Comparison of ENCODE assay signal across 33 cellular contexts in genomic region chr14:32015166-32015565, GRCh38.
"Had no signal": no experiment of that assay in that cellular context is flagged by ENCODE, and none has a peak within 500 bp of the region (broad histone marks: within the 10 kb centered on the region; RNA-seq: fewer than 3 reads in every experiment).

No MANE protein-coding gene starts in this region.

- H3K4me1 ChIP-seq: body of pancreas, breast epithelium had no signal

- H3K9me3 ChIP-seq: adrenal gland, body of pancreas, breast epithelium had no signal

- ATAC-seq: activated CD8-positive, alpha-beta T cell treated with anti-CD3 and anti-CD28 coated beads for 36 hours; activated naive CD4-positive, alpha-beta T cell treated with anti-CD3 and anti-CD28 coated beads, Interleukin-2, amount 50 U/mL, for 72 hours; activated T-cell treated with anti-CD3 and anti-CD28 coated beads, Interleukin-2, amount 50 U/mL, for 4 hours; activated T-cell treated with anti-CD3 and anti-CD28 coated beads, Interleukin-2, amount 50 U/mL, for 72 hours; activated T-helper 17 cell treated with anti-CD3 and anti-CD28 coated beads, Interleukin-2, amount 50 U/mL, for 72 hours; body of pancreas had no signal

- H3K4me3 ChIP-seq: adrenal gland, body of pancreas, breast epithelium had no signal

- H3K27me3 ChIP-seq: adrenal gland, body of pancreas, brain microvascular endothelial cell, breast epithelium had no signal

- DNase-seq: activated B cell treated with CpG ODN at 0.5 μM for 24 hours; activated CD4-positive, alpha-beta memory T cell treated with anti-CD3 and anti-CD28 coated beads for 36 hours; activated CD4-positive, alpha-beta T cell treated with anti-CD3 and anti-CD28 coated beads for 4 hours; activated CD4-positive, alpha-beta T cell treated with anti-CD3 and anti-CD28 coated beads, Interleukin-2, amount 10 ng/mL, durations not matched to agents 24 days and 14 days; activated CD4-positive, alpha-beta T cell treated with anti-CD3 and anti-CD28 coated beads, Interleukin-2, amount 50 U/mL, for 1 hour; activated CD4-positive, alpha-beta T cell treated with anti-CD3 and anti-CD28 coated beads, Interleukin-2, amount 50 U/mL, for 4 hours; activated CD4-positive, CD25-positive, alpha-beta regulatory T cell treated with anti-CD3 and anti-CD28 coated beads, Interleukin-2, amount 50 U/mL, for 72 hours; activated CD8-positive, alpha-beta memory T cell treated with anti-CD3 and anti-CD28 coated beads, Interleukin-2, amount 50 U/mL, for 4 hours; activated CD8-positive, alpha-beta T cell treated with anti-CD3 and anti-CD28 coated beads for 36 hours; activated effector memory CD4-positive, alpha-beta T cell treated with anti-CD3 and anti-CD28 coated beads, Interleukin-2, amount 50 U/mL, for 16 hours; activated gamma-delta T cell treated with Interleukin-2 at 50 U/mL for 16 hours; activated naive CD4-positive, alpha-beta T cell; activated naive CD4-positive, alpha-beta T cell treated with anti-CD3 and anti-CD28 coated beads for 36 hours; activated naive CD4-positive, alpha-beta T cell treated with anti-CD3 and anti-CD28 coated beads, Interleukin-2, amount 50 U/mL, for 16 hours; activated naive CD8-positive, alpha-beta T cell treated with anti-CD3 and anti-CD28 coated beads for 36 hours; activated T-cell treated with anti-CD3 and anti-CD28 coated beads for 4 hours; activated T-cell treated with anti-CD3 and anti-CD28 coated beads, Interleukin-2, amount 50 U/mL, for 1 hour; activated T-cell treated with anti-CD3 and anti-CD28 coated beads, Interleukin-2, amount 50 U/mL, for 4 hours; activated T-cell treated with anti-CD3 and anti-CD28 coated beads, Interleukin-2, amount 50 U/mL, for 72 hours; adrenal gland; amniotic stem cell; aorta; body of pancreas; brain microvascular endothelial cell; caudate nucleus; SW 1271; T-helper 1 cell; T-helper 2 cell; T-helper 9 cell had no signal

- H3K36me3 ChIP-seq: adrenal gland, brain microvascular endothelial cell, breast epithelium had no signal

- H3K27ac ChIP-seq: adrenal gland, body of pancreas, brain microvascular endothelial cell, breast epithelium, VCaP had no signal
